9 cellular contexts compared by ENCODE assay signal in the genomic region with DNA sequence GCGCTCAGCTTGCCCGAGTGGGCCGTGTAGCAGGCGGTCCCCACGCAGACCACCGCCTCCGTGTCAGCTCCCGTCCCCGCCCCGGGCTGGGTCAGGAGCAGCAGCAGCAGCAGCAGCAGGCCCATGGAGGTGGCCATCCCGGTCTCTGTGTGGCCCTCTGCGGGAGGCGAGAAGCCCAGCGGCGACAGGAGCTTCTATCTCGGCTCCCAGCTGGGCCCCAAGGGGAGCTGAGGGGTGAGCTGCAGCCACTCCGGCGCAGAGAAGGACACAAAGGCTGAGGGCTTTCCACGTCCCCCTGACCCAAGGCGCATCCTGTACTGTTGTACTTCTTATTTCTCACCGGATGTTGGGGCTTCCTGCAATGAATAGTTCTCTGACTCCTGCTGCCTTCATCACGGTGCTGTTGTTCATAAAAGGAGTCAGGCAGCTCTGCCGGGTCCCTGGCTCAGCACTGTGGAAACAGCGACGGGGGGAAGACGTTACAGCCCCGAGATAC. TPM values are rescaled to one million over a fixed set of nuclear protein-coding genes. Genes with fewer than 3 reads are reported as not detected.
DNase-seq lines count a peak whose midpoint lies in the region; ATAC-seq and TF ChIP-seq lines count a peak whose summit lies in the region.
"Had no signal": no experiment of that assay in that cellular context is flagged by ENCODE, and none has a peak within 500 bp of the region (broad histone marks: within the 10 kb centered on the region; RNA-seq: fewer than 3 reads in every experiment).

A gene with protein sequence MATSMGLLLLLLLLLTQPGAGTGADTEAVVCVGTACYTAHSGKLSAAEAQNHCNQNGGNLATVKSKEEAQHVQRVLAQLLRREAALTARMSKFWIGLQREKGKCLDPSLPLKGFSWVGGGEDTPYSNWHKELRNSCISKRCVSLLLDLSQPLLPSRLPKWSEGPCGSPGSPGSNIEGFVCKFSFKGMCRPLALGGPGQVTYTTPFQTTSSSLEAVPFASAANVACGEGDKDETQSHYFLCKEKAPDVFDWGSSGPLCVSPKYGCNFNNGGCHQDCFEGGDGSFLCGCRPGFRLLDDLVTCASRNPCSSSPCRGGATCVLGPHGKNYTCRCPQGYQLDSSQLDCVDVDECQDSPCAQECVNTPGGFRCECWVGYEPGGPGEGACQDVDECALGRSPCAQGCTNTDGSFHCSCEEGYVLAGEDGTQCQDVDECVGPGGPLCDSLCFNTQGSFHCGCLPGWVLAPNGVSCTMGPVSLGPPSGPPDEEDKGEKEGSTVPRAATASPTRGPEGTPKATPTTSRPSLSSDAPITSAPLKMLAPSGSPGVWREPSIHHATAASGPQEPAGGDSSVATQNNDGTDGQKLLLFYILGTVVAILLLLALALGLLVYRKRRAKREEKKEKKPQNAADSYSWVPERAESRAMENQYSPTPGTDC (minus strand): TSS at position 269 of the 496 bp plus-strand sequence. CDS start 132 bp downstream, at position 137.

- H3K9me3 ChIP-seq in HEK293 (ENCODE audit: control insufficient read depth, insufficient read depth, low read depth, low read length) (no peaks in the 10 kb centered on the region), aorta (ENCODE audit: control insufficient read depth, low read length) (no peaks in the 10 kb centered on the region)

- in situ Hi-C loops in brain microvascular endothelial cell (cut with HindIII; ENCODE audit: low pct_ligation_motif_present, low sequenced_read_pairs): no loop called here

- H3K4me3 ChIP-seq in HEK293 (ENCODE audit: low read depth, low read length) (no peak within 1 kb of the TSS), brain microvascular endothelial cell (ENCODE audit: low read depth, low read length) (no peak within 1 kb of the TSS), aorta (ENCODE audit: low read length in 2 of 2) (no peak within 1 kb of the TSS)

- H3K4me3 Mint-ChIP-seq in stimulated activated memory B cell treated with anti-CD40 and anti-IgM and Interleukin-4, amounts not matched to agents 10 μg/mL and 1 μg/mL and 100 μg/mL, for 72 hours: no peak within 1 kb of the TSS

- CTCF ChIA-PET in HEK293 (lab: Yijun Ruan, JAX): interaction anchor here (0.6 kb wide), 1 partner anchor 56 kb away, joined by 4 read pairs; no protein-coding TSS in a partner anchor

- no peaks in the 10 kb centered on the region for H3K9me3 Mint-ChIP-seq in stimulated activated memory B cell treated with anti-CD40 and anti-IgM and Interleukin-4, amounts not matched to agents 10 μg/mL and 1 μg/mL and 100 μg/mL, for 72 hours

- H3K4me1 ChIP-seq in HEK293 (ENCODE audit: control insufficient read depth, insufficient read depth, low read length): no peaks in the 10 kb centered on the region
- peaks cover 0 to 2% of the 10 kb centered on the region in 2 donors for H3K4me1 ChIP-seq in aorta (ENCODE audit: control insufficient read depth in 1 of 2, insufficient read depth in 2 of 2, low read length in 2 of 2)

- H3K27ac ChIP-seq in HEK293 (ENCODE audit: extremely low read depth, low read depth, low read length) (no peak within 1 kb of the TSS), brain microvascular endothelial cell (peak within 1 kb of the TSS; percentile 46), aorta (ENCODE audit: low read depth in 1 of 2, low read length in 2 of 2) (peak within 1 kb of the TSS; percentile 71 to 89)

- intact Hi-C loops in aorta (cut with DNase I): loop anchor here (5.0 kb wide), 2 partner anchors 34 to 56 kb away; no protein-coding TSS in a partner anchor

- peak; percentile 79 for ATAC-seq in aorta (ENCODE audit: low FRiP score)
- no peak for ATAC-seq in HG03342 (IDR thresholded peaks at IDR 0.05; ENCODE audit: unreplicated experiment)
- ATAC-seq in stimulated activated memory B cell treated with anti-CD40 and anti-IgM and Interleukin-4, amounts not matched to agents 10 μg/mL and 1 μg/mL and 100 μg/mL, for 72 hours: no peak

- peaks cover 31% of the 10 kb centered on the region for H3K27me3 Mint-ChIP-seq in stimulated activated memory B cell treated with anti-CD40 and anti-IgM and Interleukin-4, amounts not matched to agents 10 μg/mL and 1 μg/mL and 100 μg/mL, for 72 hours

- no peaks in the 10 kb centered on the region for H3K36me3 ChIP-seq in HEK293 (ENCODE audit: control insufficient read depth in 2 of 2, insufficient read depth in 1 of 2, low read length in 2 of 2)
- no peaks in the 10 kb centered on the region for H3K36me3 ChIP-seq in brain microvascular endothelial cell (replicated peaks)
- H3K36me3 ChIP-seq in aorta (ENCODE audit: control insufficient read depth in 1 of 2, insufficient read depth in 2 of 2, low read length in 1 of 2): no peaks in the 10 kb centered on the region

- POLR2A ChIA-PET in HEK293 (lab: Yijun Ruan, JAX): no interaction called here

- no peaks in the 10 kb centered on the region for H3K4me1 Mint-ChIP-seq in stimulated activated memory B cell treated with anti-CD40 and anti-IgM and Interleukin-4, amounts not matched to agents 10 μg/mL and 1 μg/mL and 100 μg/mL, for 72 hours

- no peak within 1 kb of the TSS for H3K27ac Mint-ChIP-seq in stimulated activated memory B cell treated with anti-CD40 and anti-IgM and Interleukin-4, amounts not matched to agents 10 μg/mL and 1 μg/mL and 100 μg/mL, for 72 hours

- no peaks in the 10 kb centered on the region for H3K36me3 Mint-ChIP-seq in stimulated activated memory B cell treated with anti-CD40 and anti-IgM and Interleukin-4, amounts not matched to agents 10 μg/mL and 1 μg/mL and 100 μg/mL, for 72 hours

- 46 to 47% methylated on average over 27 of the region's 27 CpGs for WGBS in aorta, 2 donors

- DNase-seq in CD1c-positive myeloid dendritic cell (ENCODE audit: extremely low spot score) (peak; percentile 56), brain microvascular endothelial cell (peak; percentile 58), mesenteric fat pad (ENCODE audit: low spot score) (no peak), aorta (peak; percentile 72 to 89), NCI-H2081 treated with DMSO at 0.1 percent for 48 hours (lab: John Stamatoyannopoulos, UW) (no peak)

- H3K27me3 ChIP-seq in brain microvascular endothelial cell (replicated peaks) (no peaks in the 10 kb centered on the region), aorta (ENCODE audit: control insufficient read depth in 1 of 2, insufficient read depth in 2 of 2, low read length in 1 of 2) (no peaks in the 10 kb centered on the region)

- no peak for TF ChIP-seq CTCF in HEK293 (tag by site-specific recombination; IDR thresholded peaks at IDR 0.05)
- TF ChIP-seq CTCF in brain microvascular endothelial cell (IDR thresholded peaks at IDR 0.05; ENCODE audit: low read depth, low read length, missing control alignments): no peak

TF ChIP-seq in HEK293, 187 proteins besides CTCF, POLR2A, EP300 and RAD21:
- TF ChIP-seq GLIS1 (tag by site-specific recombination; IDR thresholded peaks at IDR 0.05) (0 out of 2 replicates have a peak, but pooled peaks have one; percentile 9), ZIC2 (tag by site-specific recombination; IDR thresholded peaks at IDR 0.05) (peak; percentile 36), TCF7L2 (IDR thresholded peaks at IDR 0.05; ENCODE audit: borderline replicate concordance, low read depth, low read length) (no peak), ZNF366 (tag by site-specific recombination; conservative IDR thresholded peaks at IDR 0.05) (no peak), ZNF549 (tag by site-specific recombination; IDR thresholded peaks at IDR 0.05) (no peak), GFI1B (tag by site-specific recombination; IDR thresholded peaks at IDR 0.05) (no peak)
- TF ChIP-seq, protein P1, sequence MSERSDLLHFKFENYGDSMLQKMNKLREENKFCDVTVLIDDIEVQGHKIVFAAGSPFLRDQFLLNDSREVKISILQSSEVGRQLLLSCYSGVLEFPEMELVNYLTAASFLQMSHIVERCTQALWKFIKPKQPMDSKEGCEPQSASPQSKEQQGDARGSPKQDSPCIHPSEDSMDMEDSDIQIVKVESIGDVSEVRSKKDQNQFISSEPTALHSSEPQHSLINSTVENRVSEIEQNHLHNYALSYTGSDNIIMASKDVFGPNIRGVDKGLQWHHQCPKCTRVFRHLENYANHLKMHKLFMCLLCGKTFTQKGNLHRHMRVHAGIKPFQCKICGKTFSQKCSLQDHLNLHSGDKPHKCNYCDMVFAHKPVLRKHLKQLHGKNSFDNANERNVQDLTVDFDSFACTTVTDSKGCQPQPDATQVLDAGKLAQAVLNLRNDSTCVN (tag by site-specific recombination; optimal IDR thresholded peaks at IDR 0.05): no peak

RNA-seq across cellular contexts. Expression of the gene that starts here (rescaled TPM):
- total RNA-seq in mesenteric fat pad (105 TPM), aorta (100 to 1,000 TPM; 123 to 160 TPM)
- 1 to 10 TPM; 5.7 to 8.4 TPM for polyA plus RNA-seq in aorta
- total RNA-seq: myocyte had no signal

Comparison
In these comparisons a context has a peak if more than half of its experiments do, and no peak if none do; other contexts are left out.
1. DNase-seq: peak in CD1c-positive myeloid dendritic cell (single experiment), brain microvascular endothelial cell (single experiment) and aorta (2 of 2); none in mesenteric fat pad (single experiment) and NCI-H2081 treated with DMSO at 0.1 percent for 48 hours (single experiment).